Comparison of ENCODE assay signal across 16 cellular contexts in genomic region chr2:75221872-75222271, GRCh38. TPM values are rescaled to one million over a fixed set of nuclear protein-coding genes. Genes with fewer than 3 reads are reported as not detected.
DNase-seq lines count a peak whose midpoint lies in the region; ATAC-seq and TF ChIP-seq lines count a peak whose summit lies in the region.
"Had no signal": no experiment of that assay in that cellular context is flagged by ENCODE, and none has a peak within 500 bp of the region (broad histone marks: within the 10 kb centered on the region; RNA-seq: fewer than 3 reads in every experiment).

No MANE protein-coding gene starts in this region.

- peak; percentile 64 for ATAC-seq in PC-3
- ATAC-seq: effector memory CD8-positive, alpha-beta T cell had no signal

- CTCF ChIA-PET in PC-3 (lab: Charles Lee), result no interaction called here

- H3K9ac ChIP-seq in PC-3 (ENCODE audit: low read length), result no peak overlapping the region

- H3K9me3 ChIP-seq in PC-3 (ENCODE audit: low read length), result no peaks in the 10 kb centered on the region

- H3K27ac ChIP-seq in PC-3 (ENCODE audit: low read length), result no peak overlapping the region
- H3K27ac ChIP-seq: skin epidermis had no signal

- H4K20me1 ChIP-seq in PC-3 (ENCODE audit: low read length), result no peaks in the 10 kb centered on the region

- no peaks in the 10 kb centered on the region for H3K27me3 ChIP-seq in PC-3 (ENCODE audit: low read length)

- peak; percentile 91 for DNase-seq in ELR (ENCODE audit: low read depth)
- peak; percentile 62 for DNase-seq in PC-3
- DNase-seq in epithelial cell of esophagus (ENCODE audit: low read depth), result peak; percentile 75
- peak; percentile 56 for DNase-seq in skeletal muscle cell (ENCODE audit: low read depth)
- DNase-seq in nucleus accumbens (lab: John Stamatoyannopoulos, UW), result no peak
- no peak for DNase-seq in ecto neural progenitor cell (ENCODE audit: low spot score)
- DNase-seq in NCI-H187 treated with DMSO at 0.1 percent for 48 hours (lab: John Stamatoyannopoulos, UW), result no peak
- DNase-seq: activated CD8-positive, alpha-beta memory T cell treated with anti-CD3 and anti-CD28 coated beads, Interleukin-2, amount 50 U/mL, for 48 hours; activated naive CD4-positive, alpha-beta T cell treated with anti-CD3 and anti-CD28 coated beads, Interleukin-2, amount 50 U/mL, for 16 hours; central memory CD4-positive, alpha-beta T cell; effector memory CD8-positive, alpha-beta T cell; NCI-H2081; NCI-H748 treated with DMSO at 0.1 percent for 48 hours; RPMI8226; stimulated activated naive CD4-positive, alpha-beta T cell treated with Interleukin-2 at 50 U/mL for 16 hours had no signal

- POLR2A ChIA-PET in PC-3 (lab: Charles Lee; ENCODE audit: unreplicated experiment), result interaction anchor here (0.5 kb wide), 1 partner anchor 107 kb away, joined by 3 read pairs; no protein-coding TSS in a partner anchor

- H3K4me2 ChIP-seq in PC-3 (ENCODE audit: low read length), result no peak overlapping the region

- intact Hi-C loops in PC-3 (cut with micrococcal nuclease), result no loop called here

- no peak overlapping the region for H2AFZ ChIP-seq in PC-3 (ENCODE audit: low read length)

- no peaks in the 10 kb centered on the region for H3F3A ChIP-seq in PC-3 (ENCODE audit: low read length, unreplicated experiment)

- BruUV-seq in PC-3 (replicated peaks; lab: Mats Ljungman, UMichigan), result no TSS peak

- H3K36me3 ChIP-seq in PC-3 (ENCODE audit: low read depth, low read length), result no peaks in the 10 kb centered on the region

- H3K4me3 ChIP-seq in PC-3 (ENCODE audit: low read length) (no peak overlapping the region), epithelial cell of esophagus (ENCODE audit: low read length) (no peak overlapping the region), skeletal muscle cell (ENCODE audit: low read depth, low read length) (no peak overlapping the region)
- H3K4me3 ChIP-seq: skin epidermis had no signal

- H3K9me2 ChIP-seq in PC-3 (replicated peaks; ENCODE audit: low read length), result no peaks in the 10 kb centered on the region

- H3K79me2 ChIP-seq in PC-3 (ENCODE audit: low read length), result no peaks in the 10 kb centered on the region

- no peak for TF ChIP-seq CTCF in PC-3 (conservative IDR thresholded peaks at IDR 0.05; ENCODE audit: low read depth, low read length)
- no peak for TF ChIP-seq CTCF in epithelial cell of esophagus (IDR thresholded peaks at IDR 0.05; ENCODE audit: insufficient read depth, low read depth, low read length, missing control alignments)

- H3K4me1 ChIP-seq in PC-3 (ENCODE audit: insufficient read depth, low read length), result peaks cover 9% of the 10 kb centered on the region

RNA-seq across cellular contexts. Expression of gene TACR1, which starts 22.6 kb away (rescaled TPM):
- not detected in 2 replicates for total RNA-seq in PC-3 (2014; rRNA removed)

Comparison
In these comparisons a context has a peak if more than half of its experiments do, and no peak if none do; other contexts are left out.
1. DNase-seq: peak in ELR (single experiment), PC-3 (single experiment), epithelial cell of esophagus (single experiment) and skeletal muscle cell (single experiment); none in nucleus accumbens (0 of 56), ecto neural progenitor cell (single experiment) and NCI-H187 treated with DMSO at 0.1 percent for 48 hours (single experiment).